In the genomic region with DNA sequence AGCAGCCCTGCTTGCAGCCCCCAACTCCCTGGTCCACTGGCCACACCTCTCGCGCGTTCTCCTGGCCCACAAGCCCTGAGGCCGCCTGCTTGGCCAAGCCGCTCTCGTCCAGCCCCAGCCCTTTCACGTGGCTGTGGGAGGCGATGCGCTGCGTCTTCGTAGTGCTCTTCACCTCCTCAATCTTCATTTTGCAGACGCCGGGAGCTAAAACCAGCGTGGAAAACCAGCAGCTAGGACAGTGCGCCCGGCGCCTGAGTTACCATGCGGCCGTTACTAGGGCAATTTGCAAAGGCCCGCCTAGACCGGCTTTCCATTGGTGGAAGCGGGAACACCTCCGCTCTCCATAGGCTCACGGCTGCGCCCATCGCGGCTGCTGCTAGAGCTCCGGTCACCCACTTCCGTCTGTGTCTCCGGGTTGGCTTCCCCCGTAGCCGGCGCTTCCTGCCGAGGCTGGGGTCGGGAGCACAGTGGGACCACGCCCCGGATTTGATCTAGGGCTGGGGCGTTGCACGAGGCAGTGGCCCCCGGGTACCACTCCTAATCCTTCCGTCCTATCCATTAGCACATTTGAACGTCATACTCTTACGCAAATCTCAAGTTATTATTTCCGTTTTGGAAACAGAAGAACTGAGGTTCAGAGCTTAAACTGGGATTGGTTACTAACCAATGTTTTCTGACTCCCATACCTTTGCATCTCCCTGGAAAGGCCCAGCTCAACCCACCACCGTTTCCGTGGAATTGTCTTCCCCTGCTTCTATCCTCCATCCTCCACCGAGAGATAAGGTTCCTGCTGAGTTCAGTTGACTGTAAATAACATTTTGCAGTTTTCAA, we compare ENCODE assay signal across 8 cellular contexts. TPM values are rescaled to one million over a fixed set of nuclear protein-coding genes. Genes with fewer than 3 reads are reported as not detected.
DNase-seq lines count a peak whose midpoint lies in the region; ATAC-seq and TF ChIP-seq lines count a peak whose summit lies in the region.

A gene (minus strand): TSS at position 275 of the 831 bp plus-strand sequence. CDS start 88 bp downstream, at position 187.

- intact Hi-C loops in T-helper 2 cell treated with Interferon-gamma antibody and Interleukin-4, amounts not matched to agents 100 ng/mL and 5 ng/mL, for 36 hours (cut with micrococcal nuclease) = loop anchor here (1.0 kb wide), 4 partner anchors 11 to 71 kb away; a partner anchor contains a TSS
- intact Hi-C loops in uterus (cut with DNase I; ENCODE audit: low total_unique reads) = no loop called here

- H3K36me3 ChIP-seq in right atrium auricular region (no peaks in the 10 kb centered on the region), uterus (no peaks in the 10 kb centered on the region)

- H3K4me3 ChIP-seq in right atrium auricular region (peak within 1 kb of the TSS; percentile 82 to 88), uterus (peak within 1 kb of the TSS; percentile 70 to 81)

- TF ChIP-seq POLR2A in uterus (IDR thresholded peaks at IDR 0.05) = peak in 1 of 2 donors; percentile 47

- ATAC-seq in GM18499 (IDR thresholded peaks at IDR 0.05; ENCODE audit: insufficient read depth, unreplicated experiment) (peak; percentile 91), HG02943 (IDR thresholded peaks at IDR 0.05; ENCODE audit: low read depth, unreplicated experiment) (peak; percentile 96)

- TF ChIP-seq CTCF in right atrium auricular region (IDR thresholded peaks at IDR 0.05) = no peak
- peak in 2 of 4 experiments; percentile 17 to 28 for TF ChIP-seq CTCF in uterus (IDR thresholded peaks at IDR 0.05)

- peak within 1 kb of the TSS; percentile 76 to 78 for H3K27ac ChIP-seq in right atrium auricular region
- H3K27ac ChIP-seq in uterus = peak within 1 kb of the TSS; percentile 62 to 77

- H3K27me3 ChIP-seq in right atrium auricular region (no peaks in the 10 kb centered on the region), uterus (no peaks in the 10 kb centered on the region)

- H3K9me3 ChIP-seq in right atrium auricular region = no peaks in the 10 kb centered on the region
- no peaks in the 10 kb centered on the region for H3K9me3 ChIP-seq in uterus

- H3K4me1 ChIP-seq in right atrium auricular region (peaks cover 0 to 18% of the 10 kb centered on the region in 2 donors), uterus (peaks cover 0 to 10% of the 10 kb centered on the region in 2 donors)

- peak; percentile 91 for DNase-seq in NCI-H187 treated with DMSO at 0.1 percent for 48 hours (lab: John Stamatoyannopoulos, UW)
- DNase-seq in anterior cingulate cortex (lab: John Stamatoyannopoulos, UW) = peak; percentile 79 to 99 (median 95)
- peak; percentile 97 for DNase-seq in right atrium auricular region (ENCODE audit: low spot score)
- peak; percentile 90 for DNase-seq in pulmonary artery endothelial cell (ENCODE audit: low read depth, low spot score)
- peak; percentile 97 for DNase-seq in uterus

RNA-seq across cellular contexts. Expression of the gene that starts here (rescaled TPM):
- total RNA-seq in T-helper 2 cell treated with Interferon-gamma antibody and Interleukin-4, amounts not matched to agents 100 ng/mL and 5 ng/mL, for 36 hours = 72.1 and 79.1 TPM in 2 replicates
- 10 to 100 TPM; 20.9 to 31.0 TPM for total RNA-seq in right atrium auricular region
- total RNA-seq in pulmonary artery endothelial cell = 92.8 and 110 TPM in 2 replicates
- total RNA-seq in uterus = 10 to 100 TPM in 3 of 4 donors, 1 to 10 TPM in 1; 9.7 to 38.4 (median 16.6) TPM

Comparison
In these comparisons a context has a peak if more than half of its experiments do, and no peak if none do; other contexts are left out.
1. Peak in every context shown above with its lines: DNase-seq, ATAC-seq, H3K4me3 ChIP-seq and H3K27ac ChIP-seq.